In genomic region chr13:80086304-80086721, GRCh38 we compare ENCODE assay signal across 20 cellular contexts.
DNase-seq lines count a peak whose midpoint lies in the region; FAIRE-seq and TF ChIP-seq lines count a peak whose summit lies in the region.
"Had no signal": no experiment of that assay in that cellular context is flagged by ENCODE, and none has a peak within 500 bp of the region (broad histone marks: within the 10 kb centered on the region; RNA-seq: fewer than 3 reads in every experiment).

No MANE protein-coding gene starts in this region.

- FAIRE-seq in colon (lab: Jason Lieb, UNC), result peak; percentile 88

- peaks cover 2% of the 10 kb centered on the region for H3K27me3 Mint-ChIP-seq in nephron progenitor cell (ENCODE audit: low read depth, poor library complexity)
- H3K27me3 Mint-ChIP-seq: activated CD4-positive, alpha-beta T cell treated with anti-CD3 and anti-CD28 coated beads, Interleukin-2, amount 10 ng/mL, durations not matched to agents 7 days and 5 days; stimulated activated naive CD8-positive, alpha-beta T cell treated with anti-CD3 and anti-CD28 coated beads, Interleukin-15, amount 100 ng/mL, for 72 hours had no signal

- no peaks in the 10 kb centered on the region for H3K36me3 Mint-ChIP-seq in nephron progenitor cell (ENCODE audit: low read depth)

- H3K9me3 Mint-ChIP-seq in nephron progenitor cell, result peaks cover 11% of the 10 kb centered on the region
- H3K9me3 Mint-ChIP-seq: activated CD4-positive, alpha-beta T cell treated with anti-CD3 and anti-CD28 coated beads, Interleukin-2, amount 10 ng/mL, durations not matched to agents 7 days and 5 days; endodermal cell; stimulated activated naive CD8-positive, alpha-beta T cell treated with anti-CD3 and anti-CD28 coated beads, Interleukin-15, amount 100 ng/mL, for 72 hours had no signal

- H3K4me1 Mint-ChIP-seq in nephron progenitor cell, result peaks cover 49% of the 10 kb centered on the region
- H3K4me1 Mint-ChIP-seq: activated CD4-positive, alpha-beta T cell treated with anti-CD3 and anti-CD28 coated beads, Interleukin-2, amount 10 ng/mL, durations not matched to agents 7 days and 5 days; stimulated activated naive CD8-positive, alpha-beta T cell treated with anti-CD3 and anti-CD28 coated beads, Interleukin-15, amount 100 ng/mL, for 72 hours had no signal

- H3K4me3 Mint-ChIP-seq in nephron progenitor cell, result no peak overlapping the region
- H3K4me3 Mint-ChIP-seq: activated CD4-positive, alpha-beta T cell treated with anti-CD3 and anti-CD28 coated beads, Interleukin-2, amount 10 ng/mL, durations not matched to agents 7 days and 5 days; endodermal cell; stimulated activated naive CD8-positive, alpha-beta T cell treated with anti-CD3 and anti-CD28 coated beads, Interleukin-15, amount 100 ng/mL, for 72 hours had no signal

- peak overlapping the region; percentile 52 for H3K27ac Mint-ChIP-seq in nephron progenitor cell
- H3K27ac Mint-ChIP-seq: activated CD4-positive, alpha-beta T cell treated with anti-CD3 and anti-CD28 coated beads, Interleukin-2, amount 10 ng/mL, durations not matched to agents 7 days and 5 days; endodermal cell; stimulated activated naive CD8-positive, alpha-beta T cell treated with anti-CD3 and anti-CD28 coated beads, Interleukin-15, amount 100 ng/mL, for 72 hours had no signal

- intact Hi-C loops in posterior vena cava (cut with DNase I), result no loop called here

- TF ChIP-seq CTCF in nephron progenitor cell (IDR thresholded peaks at IDR 0.05), result no peak

- peak; percentile 28 for DNase-seq in DMS53 treated with DMSO at 0.1 percent for 48 hours (lab: John Stamatoyannopoulos, UW; ENCODE audit: unreplicated experiment)
- peak; percentile 64 for DNase-seq in NCI-H226
- no peak for DNase-seq in nephron progenitor cell
- DNase-seq in NCI-H146 treated with DMSO at 0.1 percent for 48 hours (lab: John Stamatoyannopoulos, UW; ENCODE audit: unreplicated experiment), result no peak
- DNase-seq in inferior parietal cortex (ENCODE audit: extremely low spot score), result no peak
- no peak for DNase-seq in activated CD4-positive, alpha-beta T cell treated with anti-CD3 and anti-CD28 coated beads for 48 hours
- DNase-seq in posterior vena cava (ENCODE audit: low spot score), result no peak
- DNase-seq: activated CD4-positive, alpha-beta T cell treated with anti-CD3 and anti-CD28 coated beads, Interleukin-2, amount 10 ng/mL, durations not matched to agents 7 days and 5 days; activated gamma-delta T cell treated with Interleukin-2 at 50 U/mL for 16 hours; amygdala; endodermal cell; HCEC 1CT; Karpas-422; NCI-H1105; NCI-H2171; right cardiac atrium; RPMI8226; stimulated activated naive CD8-positive, alpha-beta T cell treated with anti-CD3 and anti-CD28 coated beads, Interleukin-15, amount 100 ng/mL, for 72 hours; SW 1271 had no signal

Comparison
In these comparisons a context has a peak if more than half of its experiments do, and no peak if none do; other contexts are left out.
1. DNase-seq: peak in DMS53 treated with DMSO at 0.1 percent for 48 hours (single experiment) and NCI-H226 (single experiment); none in nephron progenitor cell (single experiment), NCI-H146 treated with DMSO at 0.1 percent for 48 hours (single experiment), inferior parietal cortex (single experiment), activated CD4-positive, alpha-beta T cell treated with anti-CD3 and anti-CD28 coated beads for 48 hours (single experiment) and posterior vena cava (single experiment).